In the genomic region with DNA sequence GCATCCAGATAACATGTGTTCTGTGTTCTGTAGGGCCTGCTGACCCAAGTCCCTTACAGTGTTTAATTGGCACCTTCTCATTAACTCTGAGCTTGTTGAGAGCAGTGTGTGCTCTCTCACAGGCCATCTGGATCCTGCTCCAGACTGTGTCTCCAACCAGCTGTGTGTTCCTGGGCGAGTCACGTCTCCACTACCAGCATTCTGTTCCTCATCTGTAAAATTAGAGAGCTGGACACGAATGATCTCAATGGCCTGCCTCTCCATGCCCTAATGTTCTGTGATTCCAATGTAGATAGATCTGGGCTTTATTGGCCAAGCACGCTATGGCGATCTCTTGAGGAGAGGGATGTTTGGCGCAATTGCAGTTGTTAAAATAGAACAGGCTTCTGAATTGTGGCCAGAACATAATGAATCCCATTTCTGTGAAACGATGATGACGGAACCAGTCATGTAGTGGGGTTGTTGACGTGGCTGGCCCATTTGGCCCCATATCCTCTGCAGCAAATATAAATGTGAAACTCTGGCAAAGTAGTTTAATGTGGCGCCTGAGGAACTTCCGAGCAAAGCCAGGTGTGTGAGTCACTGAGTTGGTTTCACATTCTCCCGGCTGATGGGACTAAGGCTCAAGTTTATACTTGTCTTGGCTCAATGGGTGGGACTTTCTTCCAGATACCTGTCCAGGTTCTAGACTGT, we compare ENCODE assay signal across 21 cellular contexts. TPM values are rescaled to one million over a fixed set of nuclear protein-coding genes. Genes with fewer than 3 reads are reported as not detected.
A peak's percentile ranks its signal among the peaks of the same experiment; 100 is the strongest.
DNase-seq lines count a peak whose midpoint lies in the region; ATAC-seq and TF ChIP-seq lines count a peak whose summit lies in the region.
"Had no signal": no experiment of that assay in that cellular context is flagged by ENCODE, and none has a peak within 500 bp of the region (broad histone marks: within the 10 kb centered on the region; RNA-seq: fewer than 3 reads in every experiment).

No MANE protein-coding gene starts in this region.

- CTCF ChIA-PET in activated CD8-positive, alpha-beta T cell treated with anti-CD3 and anti-CD28 coated beads for 36 hours (lab: Charles Lee), result no interaction called here

- H3K4me1 Mint-ChIP-seq in activated CD8-positive, alpha-beta T cell treated with anti-CD3 and anti-CD28 coated beads for 36 hours (ENCODE audit: low read depth), result no peaks in the 10 kb centered on the region
- H3K4me1 Mint-ChIP-seq: activated naive CD8-positive, alpha-beta T cell treated with anti-CD3 and anti-CD28 coated beads for 36 hours; CD4-positive, CD25-positive, alpha-beta regulatory T cell; naive thymus-derived CD4-positive, alpha-beta T cell; stimulated activated naive B cell treated with anti-CD40 and anti-IgM and Interleukin-4, amounts not matched to agents 10 μg/mL and 1 μg/mL and 100 μg/mL, for 72 hours had no signal

- H3K4me3 ChIP-seq in esophagus squamous epithelium (no peak overlapping the region), smooth muscle cell (no peak overlapping the region), BE2C (ENCODE audit: low read depth, low read length) (no peak overlapping the region)
- H3K4me3 ChIP-seq: breast epithelium, lower lobe of right lung, PC-9, tibial nerve had no signal

- H3K9me3 ChIP-seq in esophagus squamous epithelium (no peaks in the 10 kb centered on the region), smooth muscle cell (replicated peaks; ENCODE audit: low read depth) (no peaks in the 10 kb centered on the region), BE2C (no peaks in the 10 kb centered on the region)
- H3K9me3 ChIP-seq: breast epithelium, lower lobe of right lung, tibial nerve had no signal

- POLR2A ChIA-PET in activated CD8-positive, alpha-beta T cell treated with anti-CD3 and anti-CD28 coated beads for 36 hours (lab: Charles Lee), result no interaction called here

- no peak overlapping the region for H3K9ac ChIP-seq in smooth muscle cell (ENCODE audit: low read depth)

- no peaks in the 10 kb centered on the region for H4K20me1 ChIP-seq in smooth muscle cell (ENCODE audit: low read depth)

- no peaks in the 10 kb centered on the region for H3K36me3 Mint-ChIP-seq in activated CD8-positive, alpha-beta T cell treated with anti-CD3 and anti-CD28 coated beads for 36 hours (ENCODE audit: low read depth)
- H3K36me3 Mint-ChIP-seq: activated CD4-positive, alpha-beta memory T cell treated with anti-CD3 and anti-CD28 coated beads for 36 hours; activated naive CD8-positive, alpha-beta T cell treated with anti-CD3 and anti-CD28 coated beads for 36 hours; CD4-positive, CD25-positive, alpha-beta regulatory T cell; naive thymus-derived CD4-positive, alpha-beta T cell; stimulated activated naive B cell treated with anti-CD40 and anti-IgM and Interleukin-4, amounts not matched to agents 10 μg/mL and 1 μg/mL and 100 μg/mL, for 72 hours had no signal

- no peak for TF ChIP-seq CTCF in esophagus squamous epithelium (IDR thresholded peaks at IDR 0.05)
- no peak for TF ChIP-seq CTCF in smooth muscle cell (IDR thresholded peaks at IDR 0.05; ENCODE audit: borderline replicate concordance, insufficient read depth, poor library complexity, severe bottlenecking)
- no peak for TF ChIP-seq CTCF in activated CD8-positive, alpha-beta T cell treated with anti-CD3 and anti-CD28 coated beads for 36 hours (IDR thresholded peaks at IDR 0.05)
- no peak for TF ChIP-seq CTCF in BE2C (IDR thresholded peaks at IDR 0.05; ENCODE audit: low read depth, low read length)

- H3K27ac ChIP-seq in esophagus squamous epithelium (peak overlapping the region; percentile 39 to 52 (median 48)), smooth muscle cell (ENCODE audit: low read depth) (peak overlapping the region; percentile 82)
- H3K27ac ChIP-seq: PC-9, tibial nerve had no signal

- H3K27me3 ChIP-seq in esophagus squamous epithelium (peaks cover 0 to 47% (median 0%) of the 10 kb centered on the region in 4 donors), smooth muscle cell (ENCODE audit: low read depth) (no peaks in the 10 kb centered on the region), BE2C (no peaks in the 10 kb centered on the region)

- peaks cover 19% of the 10 kb centered on the region for H3K79me2 ChIP-seq in smooth muscle cell (ENCODE audit: low read depth)

- intact Hi-C loops in esophagus squamous epithelium (cut with DNase I), result no loop called here
- intact Hi-C loops in activated CD8-positive, alpha-beta T cell treated with anti-CD3 and anti-CD28 coated beads for 36 hours (cut with micrococcal nuclease), result no loop called here

- DNase-seq in GM03348 (ENCODE audit: low spot score) (peak; percentile 58), NCI-H69 (lab: John Stamatoyannopoulos, UW) (peak; percentile 39), esophagus squamous epithelium (lab: John Stamatoyannopoulos, UW) (no peak), smooth muscle cell (lab: John Stamatoyannopoulos, UW; ENCODE audit: unreplicated experiment) (no peak), BE2C (no peak)
- no peak for DNase-seq in activated CD8-positive, alpha-beta T cell treated with anti-CD3 and anti-CD28 coated beads for 36 hours
- DNase-seq: activated CD4-positive, alpha-beta memory T cell treated with anti-CD3 and anti-CD28 coated beads for 36 hours; activated naive CD8-positive, alpha-beta T cell treated with anti-CD3 and anti-CD28 coated beads for 36 hours; activated T-cell treated with anti-CD3 and anti-CD28 coated beads, Interleukin-2, amount 50 U/mL, for 48 hours; CD4-positive, CD25-positive, alpha-beta regulatory T cell; DND-41; foreskin melanocyte; naive thymus-derived CD4-positive, alpha-beta T cell; NCI-H187; PC-9; stimulated activated naive B cell treated with anti-CD40 and anti-IgM and Interleukin-4, amounts not matched to agents 10 μg/mL and 1 μg/mL and 100 μg/mL, for 72 hours had no signal

- H3K4me1 ChIP-seq in esophagus squamous epithelium, result peaks cover 0 to 19% (median 4%) of the 10 kb centered on the region in 3 donors
- H3K4me1 ChIP-seq in smooth muscle cell (ENCODE audit: low read depth), result peaks cover 4% of the 10 kb centered on the region
- H3K4me1 ChIP-seq in BE2C, result peaks cover 30% of the 10 kb centered on the region
- H3K4me1 ChIP-seq: breast epithelium, tibial nerve had no signal

- no peak overlapping the region for H3K27ac Mint-ChIP-seq in activated CD8-positive, alpha-beta T cell treated with anti-CD3 and anti-CD28 coated beads for 36 hours
- H3K27ac Mint-ChIP-seq: activated CD4-positive, alpha-beta memory T cell treated with anti-CD3 and anti-CD28 coated beads for 36 hours; activated naive CD8-positive, alpha-beta T cell treated with anti-CD3 and anti-CD28 coated beads for 36 hours; CD4-positive, CD25-positive, alpha-beta regulatory T cell; naive thymus-derived CD4-positive, alpha-beta T cell; stimulated activated naive B cell treated with anti-CD40 and anti-IgM and Interleukin-4, amounts not matched to agents 10 μg/mL and 1 μg/mL and 100 μg/mL, for 72 hours had no signal

- no peaks in the 10 kb centered on the region for H3K9me3 Mint-ChIP-seq in activated CD8-positive, alpha-beta T cell treated with anti-CD3 and anti-CD28 coated beads for 36 hours
- H3K9me3 Mint-ChIP-seq: activated CD4-positive, alpha-beta memory T cell treated with anti-CD3 and anti-CD28 coated beads for 36 hours; activated naive CD8-positive, alpha-beta T cell treated with anti-CD3 and anti-CD28 coated beads for 36 hours; stimulated activated naive B cell treated with anti-CD40 and anti-IgM and Interleukin-4, amounts not matched to agents 10 μg/mL and 1 μg/mL and 100 μg/mL, for 72 hours had no signal

- 36 to 53% methylated on average over 9 to 12 of the region's 12 CpGs for WGBS in esophagus squamous epithelium, 2 donors
- WGBS in smooth muscle cell (ENCODE audit: low lambda C conversion rate), result 63% methylated on average over 12 of the region's 12 CpGs

- TF ChIP-seq POLR2A in esophagus squamous epithelium (IDR thresholded peaks at IDR 0.05), result no peak

- no peak for ATAC-seq in activated CD8-positive, alpha-beta T cell treated with anti-CD3 and anti-CD28 coated beads for 36 hours
- ATAC-seq in HG03039 (IDR thresholded peaks at IDR 0.05; ENCODE audit: unreplicated experiment), result no peak
- ATAC-seq in GM21723 (IDR thresholded peaks at IDR 0.05; ENCODE audit: unreplicated experiment), result no peak
- ATAC-seq: lower lobe of right lung; naive thymus-derived CD4-positive, alpha-beta T cell; stimulated activated naive B cell treated with anti-CD40 and anti-IgM and Interleukin-4, amounts not matched to agents 10 μg/mL and 1 μg/mL and 100 μg/mL, for 72 hours had no signal

- no peak overlapping the region for H2AFZ ChIP-seq in smooth muscle cell (ENCODE audit: low read depth)
- H2AFZ ChIP-seq: PC-9 had no signal

- no peaks in the 10 kb centered on the region for H3K36me3 ChIP-seq in esophagus squamous epithelium
- H3K36me3 ChIP-seq in smooth muscle cell (ENCODE audit: low read depth), result no peaks in the 10 kb centered on the region
- no peaks in the 10 kb centered on the region for H3K36me3 ChIP-seq in BE2C
- H3K36me3 ChIP-seq: breast epithelium, tibial nerve had no signal

- peaks cover 8% of the 10 kb centered on the region for H3F3A ChIP-seq in smooth muscle cell (ENCODE audit: low read depth)

- no peak overlapping the region for H3K4me2 ChIP-seq in smooth muscle cell
- H3K4me2 ChIP-seq: PC-9 had no signal

- H3K4me3 Mint-ChIP-seq in activated CD8-positive, alpha-beta T cell treated with anti-CD3 and anti-CD28 coated beads for 36 hours, result no peak overlapping the region
- H3K4me3 Mint-ChIP-seq: activated CD4-positive, alpha-beta memory T cell treated with anti-CD3 and anti-CD28 coated beads for 36 hours; activated naive CD8-positive, alpha-beta T cell treated with anti-CD3 and anti-CD28 coated beads for 36 hours; CD4-positive, CD25-positive, alpha-beta regulatory T cell; naive thymus-derived CD4-positive, alpha-beta T cell; stimulated activated naive B cell treated with anti-CD40 and anti-IgM and Interleukin-4, amounts not matched to agents 10 μg/mL and 1 μg/mL and 100 μg/mL, for 72 hours had no signal

- H3K27me3 Mint-ChIP-seq in activated CD8-positive, alpha-beta T cell treated with anti-CD3 and anti-CD28 coated beads for 36 hours, result peaks cover 7% of the 10 kb centered on the region

RNA-seq across cellular contexts. Expression of gene TBX4, which starts 22.2 kb away (rescaled TPM):
- not detected for total RNA-seq in esophagus squamous epithelium
- 14.1 and 15.4 TPM in 2 replicates for total RNA-seq in smooth muscle cell
- 14.6 and 22.7 TPM in 2 replicates for polyA plus RNA-seq in smooth muscle cell
- not detected for total RNA-seq in activated CD8-positive, alpha-beta T cell treated with anti-CD3 and anti-CD28 coated beads for 36 hours
- polyA plus RNA-seq in BE2C (2012; ENCODE audit: insufficient read depth, insufficient read length, low read depth), result 1.6 TPM
- total RNA-seq: activated CD4-positive, alpha-beta memory T cell treated with anti-CD3 and anti-CD28 coated beads for 36 hours; activated naive CD8-positive, alpha-beta T cell treated with anti-CD3 and anti-CD28 coated beads for 36 hours; CD4-positive, CD25-positive, alpha-beta regulatory T cell; naive thymus-derived CD4-positive, alpha-beta T cell; PC-9; tibial nerve had no signal
- polyA plus RNA-seq: CD4-positive, CD25-positive, alpha-beta regulatory T cell; naive thymus-derived CD4-positive, alpha-beta T cell had no signal

Comparison
In these comparisons a context has a peak if more than half of its experiments do, and no peak if none do; other contexts are left out.
1. DNase-seq: peak in GM03348 (single experiment) and NCI-H69 (single experiment); none in esophagus squamous epithelium (single experiment), smooth muscle cell (single experiment), activated CD8-positive, alpha-beta T cell treated with anti-CD3 and anti-CD28 coated beads for 36 hours (single experiment) and BE2C (single experiment).
2. RNA of gene TBX4, which starts 22.2 kb away (total RNA-seq): 14.1 to 15.4 TPM in smooth muscle cell; not detected in esophagus squamous epithelium and not detected in activated CD8-positive, alpha-beta T cell treated with anti-CD3 and anti-CD28 coated beads for 36 hours; every median in the first group is over 10 times any median in the second.